1 cellular context compared by ENCODE assay signal in the genomic region with DNA sequence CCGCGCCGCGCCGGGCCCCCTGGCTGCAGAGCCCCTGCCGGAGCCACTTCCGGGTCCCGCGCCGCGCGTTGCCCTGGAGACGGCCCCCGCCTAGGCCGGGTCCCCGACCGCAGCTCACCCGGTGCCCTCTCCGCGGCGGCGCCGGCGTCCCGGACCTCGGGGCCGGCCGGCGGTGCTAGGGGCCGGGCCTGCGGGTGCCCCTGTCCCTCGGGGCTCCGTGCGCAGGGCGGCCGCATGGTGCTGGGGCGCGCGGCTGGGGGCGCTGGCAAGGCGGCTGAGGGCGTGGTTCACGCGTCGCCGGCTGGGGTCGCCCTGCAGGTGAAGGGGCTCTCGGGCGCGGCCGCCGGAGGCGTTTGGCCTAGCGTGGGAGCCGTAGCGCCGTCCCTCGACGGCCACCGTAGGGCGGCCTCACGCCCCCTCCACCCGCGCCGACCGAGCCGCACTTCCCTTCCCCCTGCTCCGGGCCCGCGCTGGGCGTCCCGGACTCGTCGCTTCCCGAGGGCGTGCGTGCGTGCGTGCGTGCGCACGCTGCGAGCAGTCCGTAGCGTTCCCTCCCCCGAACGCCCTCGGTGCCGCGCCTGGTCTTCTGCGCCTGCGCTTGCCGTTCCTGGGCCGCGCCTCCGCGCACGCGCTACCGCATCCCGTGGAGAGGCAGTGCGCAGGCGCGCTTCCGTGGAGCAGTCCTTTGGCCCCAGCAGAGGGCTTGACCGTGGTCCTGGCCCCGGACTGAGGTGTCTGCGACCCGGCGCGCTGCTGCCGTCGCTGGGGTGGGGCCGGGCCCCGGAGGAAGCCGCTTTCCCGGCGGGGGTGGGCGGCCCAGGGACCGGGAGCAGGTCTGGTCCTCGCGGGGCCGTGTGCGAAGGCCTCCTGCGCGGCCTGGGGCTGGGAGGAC.
TF ChIP-seq lines count a peak whose summit lies in the region.

Gene TMEM250 (minus strand): TSS at position 509 of the 892 bp plus-strand sequence. CDS start 1,975 bp downstream, outside the sequence.

TF ChIP-seq in GM12878, 131 proteins besides CTCF, POLR2A, EP300 and RAD21 (continued from another document and continues in another):
- TF ChIP-seq, protein P1, sequence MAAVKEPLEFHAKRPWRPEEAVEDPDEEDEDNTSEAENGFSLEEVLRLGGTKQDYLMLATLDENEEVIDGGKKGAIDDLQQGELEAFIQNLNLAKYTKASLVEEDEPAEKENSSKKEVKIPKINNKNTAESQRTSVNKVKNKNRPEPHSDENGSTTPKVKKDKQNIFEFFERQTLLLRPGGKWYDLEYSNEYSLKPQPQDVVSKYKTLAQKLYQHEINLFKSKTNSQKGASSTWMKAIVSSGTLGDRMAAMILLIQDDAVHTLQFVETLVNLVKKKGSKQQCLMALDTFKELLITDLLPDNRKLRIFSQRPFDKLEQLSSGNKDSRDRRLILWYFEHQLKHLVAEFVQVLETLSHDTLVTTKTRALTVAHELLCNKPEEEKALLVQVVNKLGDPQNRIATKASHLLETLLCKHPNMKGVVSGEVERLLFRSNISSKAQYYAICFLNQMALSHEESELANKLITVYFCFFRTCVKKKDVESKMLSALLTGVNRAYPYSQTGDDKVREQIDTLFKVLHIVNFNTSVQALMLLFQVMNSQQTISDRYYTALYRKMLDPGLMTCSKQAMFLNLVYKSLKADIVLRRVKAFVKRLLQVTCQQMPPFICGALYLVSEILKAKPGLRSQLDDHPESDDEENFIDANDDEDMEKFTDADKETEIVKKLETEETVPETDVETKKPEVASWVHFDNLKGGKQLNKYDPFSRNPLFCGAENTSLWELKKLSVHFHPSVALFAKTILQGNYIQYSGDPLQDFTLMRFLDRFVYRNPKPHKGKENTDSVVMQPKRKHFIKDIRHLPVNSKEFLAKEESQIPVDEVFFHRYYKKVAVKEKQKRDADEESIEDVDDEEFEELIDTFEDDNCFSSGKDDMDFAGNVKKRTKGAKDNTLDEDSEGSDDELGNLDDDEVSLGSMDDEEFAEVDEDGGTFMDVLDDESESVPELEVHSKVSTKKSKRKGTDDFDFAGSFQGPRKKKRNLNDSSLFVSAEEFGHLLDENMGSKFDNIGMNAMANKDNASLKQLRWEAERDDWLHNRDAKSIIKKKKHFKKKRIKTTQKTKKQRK (IDR thresholded peaks at IDR 0.05; ENCODE audit: low read depth, low read length) = no peak
- TF ChIP-seq E2F8 (IDR thresholded peaks at IDR 0.05; ENCODE audit: low read depth, partially characterized antibody) (no peak), POU2F2 (IDR thresholded peaks at IDR 0.05; ENCODE audit: borderline replicate concordance, low read depth, low read length) (peak; percentile 45), LARP7 (IDR thresholded peaks at IDR 0.05) (peak; percentile 99), ASH2L (IDR thresholded peaks at IDR 0.05; ENCODE audit: borderline replicate concordance, low read depth) (peak; percentile 43; the same call in 1 of the 2 replicates), RBBP5 (conservative IDR thresholded peaks at IDR 0.05) (no peak), IRF4 (IDR thresholded peaks at IDR 0.05; ENCODE audit: low read depth, low read length) (no peak), SUZ12 (IDR thresholded peaks at IDR 0.05; ENCODE audit: unreplicated experiment) (no peak), WRNIP1 (IDR thresholded peaks at IDR 0.05; ENCODE audit: borderline replicate concordance, low read depth, low read length) (no peak), CBX5 (IDR thresholded peaks at IDR 0.05; ENCODE audit: low read depth) (no peak), ZNF592 (IDR thresholded peaks at IDR 0.05) (0 out of 2 replicates have a peak, but pooled peaks have one; percentile 33), ZBED1 (IDR thresholded peaks at IDR 0.05; ENCODE audit: borderline replicate concordance) (no peak), EED (IDR thresholded peaks at IDR 0.05; ENCODE audit: low read depth) (no peak), SIN3A (IDR thresholded peaks at IDR 0.05; ENCODE audit: low read depth, low read length) (peak; percentile 73), NFXL1 (IDR thresholded peaks at IDR 0.05; ENCODE audit: borderline replicate concordance) (peak; percentile 56; the same call in 1 of the 2 replicates), DPF2 (IDR thresholded peaks at IDR 0.05) (peak; percentile 95), HDAC6 (IDR thresholded peaks at IDR 0.05; ENCODE audit: unreplicated experiment) (peak; percentile 17), PML (IDR thresholded peaks at IDR 0.05; ENCODE audit: low read length) (no peak), IKZF2 (IDR thresholded peaks at IDR 0.05) (no peak; a peak in 1 of 4 replicates), NBN (IDR thresholded peaks at IDR 0.05) (no peak), ESRRA (IDR thresholded peaks at IDR 0.05; ENCODE audit: low read length) (no peak), SMARCA5 (IDR thresholded peaks at IDR 0.05) (peak; percentile 91), RELB (IDR thresholded peaks at IDR 0.05; ENCODE audit: low read depth) (peak; percentile 38; the same call in 1 of the 2 replicates), BHLHE40 (IDR thresholded peaks at IDR 0.05; ENCODE audit: borderline replicate concordance in 1 of 2, low read depth in 2 of 2, low read length in 1 of 2) (peak; percentile 55 to 91; a peak in 2 of 4 replicates), MTA2 (IDR thresholded peaks at IDR 0.05; ENCODE audit: low read depth) (no peak), PAX5 (IDR thresholded peaks at IDR 0.05; ENCODE audit: borderline replicate concordance, low read depth, low read length) (peak; percentile 82; the same call in 1 of the 2 replicates), CREB1 (IDR thresholded peaks at IDR 0.05; ENCODE audit: low read depth) (no peak), ZNF207 (IDR thresholded peaks at IDR 0.05; ENCODE audit: borderline replicate concordance) (peak; percentile 98), PKNOX1 (IDR thresholded peaks at IDR 0.05) (peak; percentile 35; the same call in 1 of the 2 replicates), MTA3 (IDR thresholded peaks at IDR 0.05; ENCODE audit: borderline replicate concordance, low read length) (no peak), HDGF (IDR thresholded peaks at IDR 0.05) (no peak; the same call in 1 of the 2 replicates), RB1 (IDR thresholded peaks at IDR 0.05; ENCODE audit: borderline replicate concordance) (peak; percentile 64; the same call in 1 of the 2 replicates), SIX5 (IDR thresholded peaks at IDR 0.05; ENCODE audit: low read depth, low read length, severe bottlenecking) (peak; percentile 45), HCFC1 (IDR thresholded peaks at IDR 0.05; ENCODE audit: low read length) (peak; percentile 69), MYC (IDR thresholded peaks at IDR 0.05; ENCODE audit: insufficient read depth, insufficient read length, insufficient replicate concordance, low read length, severe bottlenecking) (peak; percentile 37), NR2C1 (IDR thresholded peaks at IDR 0.05) (peak; percentile 70), CHD2 (IDR thresholded peaks at IDR 0.05; ENCODE audit: borderline replicate concordance, low read depth, low read length) (peak; percentile 88), CREM (IDR thresholded peaks at IDR 0.05; ENCODE audit: low read depth) (peak; percentile 47)
- TF ChIP-seq, protein P2, sequence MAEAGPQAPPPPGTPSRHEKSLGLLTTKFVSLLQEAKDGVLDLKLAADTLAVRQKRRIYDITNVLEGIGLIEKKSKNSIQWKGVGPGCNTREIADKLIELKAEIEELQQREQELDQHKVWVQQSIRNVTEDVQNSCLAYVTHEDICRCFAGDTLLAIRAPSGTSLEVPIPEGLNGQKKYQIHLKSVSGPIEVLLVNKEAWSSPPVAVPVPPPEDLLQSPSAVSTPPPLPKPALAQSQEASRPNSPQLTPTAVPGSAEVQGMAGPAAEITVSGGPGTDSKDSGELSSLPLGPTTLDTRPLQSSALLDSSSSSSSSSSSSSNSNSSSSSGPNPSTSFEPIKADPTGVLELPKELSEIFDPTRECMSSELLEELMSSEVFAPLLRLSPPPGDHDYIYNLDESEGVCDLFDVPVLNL (IDR thresholded peaks at IDR 0.05; ENCODE audit: low read depth, low read length) = no peak; the same call in 1 of the 2 replicates
- TF ChIP-seq, protein P3, sequence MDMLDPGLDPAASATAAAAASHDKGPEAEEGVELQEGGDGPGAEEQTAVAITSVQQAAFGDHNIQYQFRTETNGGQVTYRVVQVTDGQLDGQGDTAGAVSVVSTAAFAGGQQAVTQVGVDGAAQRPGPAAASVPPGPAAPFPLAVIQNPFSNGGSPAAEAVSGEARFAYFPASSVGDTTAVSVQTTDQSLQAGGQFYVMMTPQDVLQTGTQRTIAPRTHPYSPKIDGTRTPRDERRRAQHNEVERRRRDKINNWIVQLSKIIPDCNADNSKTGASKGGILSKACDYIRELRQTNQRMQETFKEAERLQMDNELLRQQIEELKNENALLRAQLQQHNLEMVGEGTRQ (IDR thresholded peaks at IDR 0.05; ENCODE audit: borderline replicate concordance, low read depth, low read length) = no peak
